ENCODE assay signal across 11 cellular contexts in genomic region chr6:113073611-113074191, GRCh38.
A peak's percentile ranks its signal among the peaks of the same experiment; 100 is the strongest.
DNase-seq lines count a peak whose midpoint lies in the region; ATAC-seq and TF ChIP-seq lines count a peak whose summit lies in the region.
"Had no signal": no experiment of that assay in that cellular context is flagged by ENCODE, and none has a peak within 500 bp of the region (broad histone marks: within the 10 kb centered on the region; RNA-seq: fewer than 3 reads in every experiment).

No MANE protein-coding gene starts in this region.

- H3K36me3 ChIP-seq in GM23248 (ENCODE audit: low read depth) (no peaks in the 10 kb centered on the region), PC-3 (ENCODE audit: low read depth, low read length) (no peaks in the 10 kb centered on the region)
- H3K36me3 ChIP-seq: left lung had no signal

- H3K4me1 ChIP-seq in GM23248 (ENCODE audit: insufficient read depth) (peaks cover 29% of the 10 kb centered on the region), PC-3 (ENCODE audit: insufficient read depth, low read length) (peaks cover 16% of the 10 kb centered on the region; the same call in 1 of the 2 replicates)
- H3K4me1 ChIP-seq: left lung had no signal

- POLR2A ChIA-PET in PC-3 (lab: Charles Lee; ENCODE audit: unreplicated experiment): no interaction called here

- H4K20me1 ChIP-seq in GM23248 (ENCODE audit: insufficient read depth) (no peaks in the 10 kb centered on the region), PC-3 (ENCODE audit: low read length) (no peaks in the 10 kb centered on the region)

- H3K9me2 ChIP-seq in GM23248 (ENCODE audit: insufficient read depth) (no peaks in the 10 kb centered on the region), PC-3 (replicated peaks; ENCODE audit: low read length) (no peaks in the 10 kb centered on the region)

- H3K9me3 ChIP-seq in GM23248 (ENCODE audit: low read depth) (no peaks in the 10 kb centered on the region), PC-3 (ENCODE audit: low read length) (no peaks in the 10 kb centered on the region)
- H3K9me3 ChIP-seq: left lung had no signal

- intact Hi-C loops in PC-3 (cut with micrococcal nuclease): loop anchor here (5.0 kb wide), 1 partner anchor 784 kb away; the partner anchor contains the start of gene MARCKS

- H3K4me3 ChIP-seq in GM23248 (0 out of 2 replicates have a peak overlapping the region, but pooled peaks have one; percentile 14), PC-3 (ENCODE audit: low read length) (no peak overlapping the region)
- H3K4me3 ChIP-seq: left lung, PC-9 had no signal

- H3K27me3 ChIP-seq in GM23248 (replicated peaks; ENCODE audit: insufficient read depth) (no peaks in the 10 kb centered on the region), PC-3 (ENCODE audit: low read length) (no peaks in the 10 kb centered on the region)
- H3K27me3 ChIP-seq: left lung had no signal

- H3K27ac ChIP-seq in GM23248 (peak overlapping the region; percentile 27), PC-3 (ENCODE audit: low read length) (peak overlapping the region; percentile 52)
- H3K27ac ChIP-seq: left lung, PC-9 had no signal

- TF ChIP-seq CTCF in PC-3 (conservative IDR thresholded peaks at IDR 0.05; ENCODE audit: low read depth, low read length): no peak

- in situ Hi-C loops in GM23248 (cut with MboI): no loop called here

- no peaks in the 10 kb centered on the region for H3K79me2 ChIP-seq in GM23248 (ENCODE audit: insufficient read depth)
- no peaks in the 10 kb centered on the region for H3K79me2 ChIP-seq in PC-3 (ENCODE audit: low read length)

- H3F3A ChIP-seq in GM23248 (ENCODE audit: insufficient read depth) (peaks cover 25% of the 10 kb centered on the region), PC-3 (ENCODE audit: low read length, unreplicated experiment) (no peaks in the 10 kb centered on the region)

- CTCF ChIA-PET in PC-3 (lab: Charles Lee): no interaction called here

- no peak overlapping the region for H3K9ac ChIP-seq in GM23248
- H3K9ac ChIP-seq in PC-3 (ENCODE audit: low read length): no peak overlapping the region

- H2AFZ ChIP-seq in GM23248 (peak overlapping the region; percentile 5; the same call in 1 of the 2 replicates), PC-3 (ENCODE audit: low read length) (no peak overlapping the region)
- H2AFZ ChIP-seq: PC-9 had no signal

- peak overlapping the region; percentile 61 for H3K4me2 ChIP-seq in GM23248 (ENCODE audit: unreplicated experiment)
- peak overlapping the region; percentile 30; the same call in 1 of the 2 replicates for H3K4me2 ChIP-seq in PC-3 (ENCODE audit: low read length)
- H3K4me2 ChIP-seq: PC-9 had no signal

- peak; percentile 74 for DNase-seq in GM23248
- peak; percentile 31 for DNase-seq in PC-3
- DNase-seq in dermis microvascular lymphatic vessel endothelial cell (ENCODE audit: low read depth in 2 of 2): peak; percentile 34 to 78
- DNase-seq in renal cortical epithelial cell (ENCODE audit: low read depth): peak; percentile 53
- no peak for DNase-seq in NCI-H82 (lab: John Stamatoyannopoulos, UW)
- DNase-seq: activated CD4-positive, alpha-beta T cell treated with anti-CD3 and anti-CD28 coated beads, Interleukin-2, amount 50 U/mL, for 4 hours; GOT3; left lung; PC-9 had no signal

- no TSS peak for BruUV-seq in PC-3 (replicated peaks; lab: Mats Ljungman, UMichigan)

- ATAC-seq in PC-3: peak; percentile 83
- ATAC-seq in HG03432 (IDR thresholded peaks at IDR 0.05; ENCODE audit: unreplicated experiment): no peak
- no peak for ATAC-seq in GM21528 (IDR thresholded peaks at IDR 0.05; ENCODE audit: low FRiP score, unreplicated experiment)
- ATAC-seq: left lung had no signal

- WGBS in GM23248 (ENCODE audit: low coverage in 1 of 2, low lambda C conversion rate in 2 of 2, missing lambda C conversion rate in 2 of 2), 2 experiments: 2 to 4% methylated on average over 1 of the region's 1 CpG
